Comparison of ENCODE assay signal across 18 cellular contexts in the genomic region with DNA sequence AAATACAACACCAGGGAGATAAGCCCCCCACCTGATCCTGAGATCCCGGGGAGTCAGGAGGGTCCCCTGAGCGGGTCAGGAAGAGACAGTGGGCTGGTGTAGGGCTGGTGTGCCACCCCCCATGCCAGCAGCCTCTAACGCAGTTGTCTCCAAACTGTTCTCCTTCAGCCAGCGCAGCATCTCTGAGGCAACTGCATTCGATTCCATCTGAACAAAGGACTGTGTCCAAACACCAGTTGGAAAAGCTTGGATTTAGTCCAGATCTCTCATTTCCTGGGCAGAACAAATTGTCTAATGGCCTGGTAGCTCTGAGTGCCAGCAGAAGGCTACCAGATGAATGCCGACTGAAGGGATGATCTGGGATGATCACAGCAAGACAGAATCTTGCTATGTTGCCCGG. TPM values are rescaled to one million over a fixed set of nuclear protein-coding genes. Genes with fewer than 3 reads are reported as not detected.
DNase-seq lines count a peak whose midpoint lies in the region; ATAC-seq and TF ChIP-seq lines count a peak whose summit lies in the region.
"Had no signal": no experiment of that assay in that cellular context is flagged by ENCODE, and none has a peak within 500 bp of the region (broad histone marks: within the 10 kb centered on the region; RNA-seq: fewer than 3 reads in every experiment).

No MANE protein-coding gene starts in this region.

- no peaks in the 10 kb centered on the region for H3K4me1 ChIP-seq in suprapubic skin

- in situ Hi-C loops in GM13976 (cut with MboI; ENCODE audit: low sequenced_read_pairs, unreplicated experiment), result loop anchor here (25.0 kb wide), 1 partner anchor 684 kb away; no protein-coding TSS in a partner anchor

- peaks cover 43% of the 10 kb centered on the region for H3K36me3 Mint-ChIP-seq in activated CD4-positive, alpha-beta T cell treated with anti-CD3 and anti-CD28 coated beads, Interleukin-2, amount 10 ng/mL, durations not matched to agents 24 days and 14 days (ENCODE audit: low read depth)

- TF ChIP-seq EP300 in suprapubic skin (IDR thresholded peaks at IDR 0.05), result no peak

- no peak overlapping the region for H3K4me3 Mint-ChIP-seq in activated CD4-positive, alpha-beta T cell treated with anti-CD3 and anti-CD28 coated beads, Interleukin-2, amount 10 ng/mL, durations not matched to agents 24 days and 14 days
- H3K4me3 Mint-ChIP-seq: activated naive CD8-positive, alpha-beta T cell treated with anti-CD3 and anti-CD28 coated beads, Interleukin-2, amount 10 ng/mL, durations not matched to agents 7 days and 5 days; activated T-cell treated with anti-CD3 and anti-CD28 coated beads, Interleukin-2, amount 50 U/mL, for 24 hours; CD4-positive, CD25-positive, alpha-beta regulatory T cell; central memory CD8-positive, alpha-beta T cell; type B pancreatic cell had no signal

- H3K4me3 ChIP-seq in cardiac fibroblast (replicated peaks in 1 of 2; ENCODE audit: low read depth in 2 of 2, low read length in 2 of 2) (no peak overlapping the region), suprapubic skin (no peak overlapping the region)

- no peaks in the 10 kb centered on the region for H3K9me3 Mint-ChIP-seq in activated CD4-positive, alpha-beta T cell treated with anti-CD3 and anti-CD28 coated beads, Interleukin-2, amount 10 ng/mL, durations not matched to agents 24 days and 14 days
- H3K9me3 Mint-ChIP-seq: activated naive CD8-positive, alpha-beta T cell treated with anti-CD3 and anti-CD28 coated beads, Interleukin-2, amount 10 ng/mL, durations not matched to agents 7 days and 5 days; activated T-cell treated with anti-CD3 and anti-CD28 coated beads, Interleukin-2, amount 50 U/mL, for 24 hours; central memory CD8-positive, alpha-beta T cell; type B pancreatic cell had no signal

- intact Hi-C loops in activated CD4-positive, alpha-beta T cell treated with anti-CD3 and anti-CD28 coated beads, Interleukin-2, amount 10 ng/mL, durations not matched to agents 24 days and 14 days (cut with micrococcal nuclease), result no loop called here

- H3K27me3 Mint-ChIP-seq in activated CD4-positive, alpha-beta T cell treated with anti-CD3 and anti-CD28 coated beads, Interleukin-2, amount 10 ng/mL, durations not matched to agents 24 days and 14 days, result no peaks in the 10 kb centered on the region
- H3K27me3 Mint-ChIP-seq: activated naive CD8-positive, alpha-beta T cell treated with anti-CD3 and anti-CD28 coated beads, Interleukin-2, amount 10 ng/mL, durations not matched to agents 7 days and 5 days; activated T-cell treated with anti-CD3 and anti-CD28 coated beads, Interleukin-2, amount 50 U/mL, for 24 hours; CD4-positive, CD25-positive, alpha-beta regulatory T cell; central memory CD8-positive, alpha-beta T cell; type B pancreatic cell had no signal

- WGBS in suprapubic skin, result 80% methylated on average over 7 of the region's 7 CpGs

- H3K27ac Mint-ChIP-seq in activated CD4-positive, alpha-beta T cell treated with anti-CD3 and anti-CD28 coated beads, Interleukin-2, amount 10 ng/mL, durations not matched to agents 24 days and 14 days, result no peak overlapping the region
- H3K27ac Mint-ChIP-seq: activated naive CD8-positive, alpha-beta T cell treated with anti-CD3 and anti-CD28 coated beads, Interleukin-2, amount 10 ng/mL, durations not matched to agents 7 days and 5 days; CD4-positive, CD25-positive, alpha-beta regulatory T cell; type B pancreatic cell had no signal

- no peak for TF ChIP-seq POLR2A in suprapubic skin (IDR thresholded peaks at IDR 0.05)

- no peak for TF ChIP-seq CTCF in cardiac fibroblast (IDR thresholded peaks at IDR 0.05; ENCODE audit: low read depth, low read length)
- TF ChIP-seq CTCF in suprapubic skin (IDR thresholded peaks at IDR 0.05), result no peak
- no peak for TF ChIP-seq CTCF in GM13976 (IDR thresholded peaks at IDR 0.05; ENCODE audit: borderline replicate concordance, control extremely low read depth, extremely low read depth, insufficient read depth, missing control alignments)

- no peak for ATAC-seq in HG02840 (IDR thresholded peaks at IDR 0.05; ENCODE audit: low FRiP score, unreplicated experiment)

- no peaks in the 10 kb centered on the region for H3K9me3 ChIP-seq in suprapubic skin

- peaks cover 86% of the 10 kb centered on the region for H3K36me3 ChIP-seq in suprapubic skin

- no peaks in the 10 kb centered on the region for H3K27me3 ChIP-seq in suprapubic skin

- no peak overlapping the region for H3K27ac ChIP-seq in suprapubic skin
- H3K27ac ChIP-seq: epithelial cell of prostate had no signal

- peaks cover 3% of the 10 kb centered on the region for H3K4me1 Mint-ChIP-seq in activated CD4-positive, alpha-beta T cell treated with anti-CD3 and anti-CD28 coated beads, Interleukin-2, amount 10 ng/mL, durations not matched to agents 24 days and 14 days
- H3K4me1 Mint-ChIP-seq: activated naive CD8-positive, alpha-beta T cell treated with anti-CD3 and anti-CD28 coated beads, Interleukin-2, amount 10 ng/mL, durations not matched to agents 7 days and 5 days; central memory CD8-positive, alpha-beta T cell had no signal

- DNase-seq in EH (ENCODE audit: low read depth) (peak; percentile 55), NCI-H2029 (lab: John Stamatoyannopoulos, UW) (peak; percentile 54), cardiac fibroblast (ENCODE audit: low read depth in 2 of 2) (peak; percentile 29 to 55), lung microvascular endothelial cell (ENCODE audit: low read depth in 2 of 2) (peak; percentile 44 to 70), suprapubic skin (ENCODE audit: low spot score in 2 of 2) (no peak), GM13976 (ENCODE audit: low spot score) (no peak)
- DNase-seq in activated CD4-positive, alpha-beta T cell treated with anti-CD3 and anti-CD28 coated beads, Interleukin-2, amount 10 ng/mL, durations not matched to agents 24 days and 14 days, result no peak
- DNase-seq: activated CD4-positive, alpha-beta T cell treated with anti-CD3 and anti-CD28 coated beads for 48 hours; activated naive CD8-positive, alpha-beta T cell treated with anti-CD3 and anti-CD28 coated beads, Interleukin-2, amount 10 ng/mL, durations not matched to agents 7 days and 5 days; activated T-cell treated with anti-CD3 and anti-CD28 coated beads, Interleukin-2, amount 50 U/mL, for 24 hours; CD4-positive, CD25-positive, alpha-beta regulatory T cell; NCI-H774; right cardiac atrium; stimulated activated CD4-positive, alpha-beta T cell treated with anti-CD3 and anti-CD28 coated beads, Interleukin-2, amount 100 ng/mL, for 48 hours had no signal

RNA-seq across cellular contexts. Expression of a gene that starts 44.1 kb away (rescaled TPM):
- 23.3 and 30.2 TPM in 2 replicates for total RNA-seq in lung microvascular endothelial cell
- total RNA-seq in activated CD4-positive, alpha-beta T cell treated with anti-CD3 and anti-CD28 coated beads, Interleukin-2, amount 10 ng/mL, durations not matched to agents 24 days and 14 days, result 64.0 and 66.8 TPM in 2 replicates
- 10 to 100 TPM; 32.9 to 40.6 (median 39.5) TPM for total RNA-seq in suprapubic skin

Comparison
In these comparisons a context has a peak if more than half of its experiments do, and no peak if none do; other contexts are left out.
1. DNase-seq: peak in EH (single experiment), NCI-H2029 (single experiment), cardiac fibroblast (2 of 2) and lung microvascular endothelial cell (2 of 2); none in activated CD4-positive, alpha-beta T cell treated with anti-CD3 and anti-CD28 coated beads, Interleukin-2, amount 10 ng/mL, durations not matched to agents 24 days and 14 days (single experiment), suprapubic skin (0 of 2) and GM13976 (single experiment).